In the genomic region with DNA sequence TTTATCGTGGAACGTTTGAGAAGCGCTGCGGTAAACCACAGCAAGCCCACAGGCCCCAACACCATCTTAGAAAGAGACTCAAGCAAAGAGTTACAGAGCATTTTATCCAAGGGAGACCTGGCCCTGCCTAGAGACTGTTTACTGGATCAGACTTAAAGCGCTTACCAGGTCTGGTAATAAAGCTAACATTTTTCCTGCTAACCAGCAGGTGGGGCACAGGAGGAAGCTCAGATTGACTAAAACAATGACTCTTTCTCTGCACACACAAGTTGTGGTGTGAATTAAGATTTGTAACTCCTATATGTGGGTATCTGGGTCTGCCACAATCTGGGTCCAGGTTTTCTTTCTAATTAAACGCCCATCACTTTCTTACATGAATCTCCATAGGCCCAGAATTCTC, we compare ENCODE assay signal across 8 cellular contexts.
DNase-seq lines count a peak whose midpoint lies in the region; ATAC-seq, FAIRE-seq and TF ChIP-seq lines count a peak whose summit lies in the region.

No MANE protein-coding gene starts in this region.

- H3K27ac ChIP-seq in A549: no peak overlapping the region

- no peak for TF ChIP-seq EP300 in A549 (IDR thresholded peaks at IDR 0.05)

- POLR2A ChIA-PET in A549 (lab: Yijun Ruan, JAX): no interaction called here

- no peak for TF ChIP-seq POLR2A in A549 (IDR thresholded peaks at IDR 0.05; ENCODE audit: low read length)

- no peak overlapping the region for H3K27ac Mint-ChIP-seq in activated T-cell treated with anti-CD3 and anti-CD28 coated beads, Interleukin-2, amount 50 U/mL, for 24 hours

- in situ Hi-C loops in GM13977 (cut with MboI; ENCODE audit: low pct_unique_long_range_greater_than_20kb, low sequenced_read_pairs, unreplicated experiment): no loop called here

- H3K4me1 Mint-ChIP-seq in activated T-cell treated with anti-CD3 and anti-CD28 coated beads, Interleukin-2, amount 50 U/mL, for 24 hours (ENCODE audit: low read depth): no peaks in the 10 kb centered on the region

- no peaks in the 10 kb centered on the region for H3K4me1 ChIP-seq in A549

- peak; percentile 28 to 30; a peak in 3 of 5 replicates for TF ChIP-seq RAD21 in A549 (conservative IDR thresholded peaks at IDR 0.05 in 1 of 2, IDR thresholded peaks at IDR 0.05 in 1 of 2)

- WGBS in A549 (ENCODE audit: missing lambda C conversion rate): 60% methylated on average over 6 of the region's 6 CpGs

- intact Hi-C loops in posterior vena cava (cut with DNase I): no loop called here

- H3K4me3 ChIP-seq in A549: no peak overlapping the region

- peaks cover 19% of the 10 kb centered on the region for H3K27me3 Mint-ChIP-seq in activated T-cell treated with anti-CD3 and anti-CD28 coated beads, Interleukin-2, amount 50 U/mL, for 24 hours

- H3K9me3 Mint-ChIP-seq in activated T-cell treated with anti-CD3 and anti-CD28 coated beads, Interleukin-2, amount 50 U/mL, for 24 hours: no peaks in the 10 kb centered on the region

- CTCF ChIA-PET in A549 (lab: Yijun Ruan, JAX): interaction anchor here (1.1 to 4.5 kb wide), 10 partner anchors 9 to 471 kb away, joined by 3 to 27 read pairs (median 4); no protein-coding TSS in a partner anchor

- no peaks in the 10 kb centered on the region for H3K9me3 ChIP-seq in A549

- no peak overlapping the region for H3K4me3 Mint-ChIP-seq in activated T-cell treated with anti-CD3 and anti-CD28 coated beads, Interleukin-2, amount 50 U/mL, for 24 hours

- FAIRE-seq in A549 (lab: Jason Lieb, UNC): no peak

- H3K36me3 Mint-ChIP-seq in activated T-cell treated with anti-CD3 and anti-CD28 coated beads, Interleukin-2, amount 50 U/mL, for 24 hours (ENCODE audit: low read depth): no peaks in the 10 kb centered on the region

- DNase-seq in A549 (ENCODE audit: low read depth in 1 of 2, low spot score in 1 of 2) (peak; percentile 10 to 47), GM13977 (ENCODE audit: low spot score) (no peak), NOMO-1 treated with dmso at 0.1 percent for 144 hours (lab: John Stamatoyannopoulos, UW; ENCODE audit: unreplicated experiment) (peak; percentile 1), fibroblast of gingiva (ENCODE audit: low read depth) (peak; percentile 6), posterior vena cava (ENCODE audit: low spot score) (no peak), T1000 (lab: John Stamatoyannopoulos, UW) (no peak)
- no peak for DNase-seq in activated T-cell treated with anti-CD3 and anti-CD28 coated beads, Interleukin-2, amount 50 U/mL, for 24 hours

- ATAC-seq in A549 (peak; percentile 56 to 73; a peak in 3 of 6 replicates), HG03571 (IDR thresholded peaks at IDR 0.05; ENCODE audit: unreplicated experiment) (no peak)

- peak; percentile 37; the same call in 2 of the 3 replicates for TF ChIP-seq CTCF in A549 (IDR thresholded peaks at IDR 0.05)
- peak; percentile 37 for TF ChIP-seq CTCF in GM13977 (IDR thresholded peaks at IDR 0.05; ENCODE audit: extremely low read depth, insufficient read depth, missing control alignments)

- no peak overlapping the region for H3K4me2 ChIP-seq in A549

TF ChIP-seq in A549, 52 proteins besides CTCF, POLR2A, EP300 and RAD21:
- TF ChIP-seq, protein P1, sequence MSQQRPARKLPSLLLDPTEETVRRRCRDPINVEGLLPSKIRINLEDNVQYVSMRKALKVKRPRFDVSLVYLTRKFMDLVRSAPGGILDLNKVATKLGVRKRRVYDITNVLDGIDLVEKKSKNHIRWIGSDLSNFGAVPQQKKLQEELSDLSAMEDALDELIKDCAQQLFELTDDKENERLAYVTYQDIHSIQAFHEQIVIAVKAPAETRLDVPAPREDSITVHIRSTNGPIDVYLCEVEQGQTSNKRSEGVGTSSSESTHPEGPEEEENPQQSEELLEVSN (IDR thresholded peaks at IDR 0.05; ENCODE audit: borderline replicate concordance, low read depth): no peak
- no peak for TF ChIP-seq CHD2 (IDR thresholded peaks at IDR 0.05; ENCODE audit: low read length, partially characterized antibody)
- TF ChIP-seq PHF8 (IDR thresholded peaks at IDR 0.05; ENCODE audit: borderline replicate concordance, low read depth): no peak
- TF ChIP-seq HOXA7 (CRISPR knock-in tag; IDR thresholded peaks at IDR 0.05): no peak
- no peak for TF ChIP-seq MAZ (IDR thresholded peaks at IDR 0.05; ENCODE audit: borderline replicate concordance, low read depth, low read length)
- no peak for TF ChIP-seq NFE2L2 (conservative IDR thresholded peaks at IDR 0.05; ENCODE audit: low read length)
- no peak for TF ChIP-seq GATA3 (IDR thresholded peaks at IDR 0.05; ENCODE audit: borderline replicate concordance)
- no peak for TF ChIP-seq NPAS2 (CRISPR knock-in tag; IDR thresholded peaks at IDR 0.05; ENCODE audit: borderline replicate concordance)
- no peak for TF ChIP-seq HOXB13 (CRISPR knock-in tag; IDR thresholded peaks at IDR 0.05; ENCODE audit: low read depth)
- TF ChIP-seq SMC3 (IDR thresholded peaks at IDR 0.05): no peak; the same call in 2 of the 3 replicates
- TF ChIP-seq SREBF2 (IDR thresholded peaks at IDR 0.05): no peak
- no peak for TF ChIP-seq RARB (CRISPR knock-in tag; IDR thresholded peaks at IDR 0.05)
- no peak for TF ChIP-seq TFCP2L1 (CRISPR knock-in tag; IDR thresholded peaks at IDR 0.05)
- TF ChIP-seq, protein P2, sequence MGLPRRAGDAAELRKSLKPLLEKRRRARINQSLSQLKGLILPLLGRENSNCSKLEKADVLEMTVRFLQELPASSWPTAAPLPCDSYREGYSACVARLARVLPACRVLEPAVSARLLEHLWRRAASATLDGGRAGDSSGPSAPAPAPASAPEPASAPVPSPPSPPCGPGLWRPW (IDR thresholded peaks at IDR 0.05): no peak
- no peak for TF ChIP-seq ELK1 (IDR thresholded peaks at IDR 0.05; ENCODE audit: low read depth, low read length)
- TF ChIP-seq, protein P3, sequence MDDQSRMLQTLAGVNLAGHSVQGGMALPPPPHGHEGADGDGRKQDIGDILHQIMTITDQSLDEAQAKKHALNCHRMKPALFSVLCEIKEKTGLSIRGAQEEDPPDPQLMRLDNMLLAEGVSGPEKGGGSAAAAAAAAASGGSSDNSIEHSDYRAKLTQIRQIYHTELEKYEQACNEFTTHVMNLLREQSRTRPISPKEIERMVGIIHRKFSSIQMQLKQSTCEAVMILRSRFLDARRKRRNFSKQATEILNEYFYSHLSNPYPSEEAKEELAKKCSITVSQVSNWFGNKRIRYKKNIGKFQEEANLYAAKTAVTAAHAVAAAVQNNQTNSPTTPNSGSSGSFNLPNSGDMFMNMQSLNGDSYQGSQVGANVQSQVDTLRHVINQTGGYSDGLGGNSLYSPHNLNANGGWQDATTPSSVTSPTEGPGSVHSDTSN (IDR thresholded peaks at IDR 0.05): no peak
- no peak for TF ChIP-seq NR3C1 (IDR thresholded peaks at IDR 0.05)
- TF ChIP-seq HOXB5 (CRISPR knock-in tag; IDR thresholded peaks at IDR 0.05): no peak
- TF ChIP-seq FOSB (CRISPR knock-in tag; IDR thresholded peaks at IDR 0.05): no peak
- no peak for TF ChIP-seq KDM1A (IDR thresholded peaks at IDR 0.05; ENCODE audit: low read depth)
TF ChIP-seq in A549: peak in this region for 0.

Comparison
In these comparisons a context has a peak if more than half of its experiments do, and no peak if none do; other contexts are left out.
1. DNase-seq: peak in A549 (2 of 2), NOMO-1 treated with dmso at 0.1 percent for 144 hours (single experiment) and fibroblast of gingiva (single experiment); none in GM13977 (single experiment), posterior vena cava (single experiment), T1000 (single experiment) and activated T-cell treated with anti-CD3 and anti-CD28 coated beads, Interleukin-2, amount 50 U/mL, for 24 hours (single experiment).